Comparison of ENCODE assay signal across 15 cellular contexts in genomic region chr16:56137269-56137668, GRCh38. TPM values are rescaled to one million over a fixed set of nuclear protein-coding genes. Genes with fewer than 3 reads are reported as not detected.
DNase-seq lines count a peak whose midpoint lies in the region; ATAC-seq and TF ChIP-seq lines count a peak whose summit lies in the region.
"Had no signal": no experiment of that assay in that cellular context is flagged by ENCODE, and none has a peak within 500 bp of the region (broad histone marks: within the 10 kb centered on the region; RNA-seq: fewer than 3 reads in every experiment).

No MANE protein-coding gene starts in this region.

- H3K4me3 Mint-ChIP-seq in CD4-positive, alpha-beta memory T cell: peak overlapping the region; percentile 7 to 68 (median 36)
- H3K4me3 Mint-ChIP-seq in progenitor cell of endocrine pancreas (ENCODE audit: low read depth): no peak overlapping the region

- peaks cover 0 to 3% of the 10 kb centered on the region in 2 donors for H3K27me3 Mint-ChIP-seq in CD4-positive, alpha-beta memory T cell
- H3K27me3 Mint-ChIP-seq in progenitor cell of endocrine pancreas: peaks cover 7% of the 10 kb centered on the region

- intact Hi-C loops in CD4-positive, alpha-beta memory T cell (cut with micrococcal nuclease): no loop called here

- in situ Hi-C loops in GM23248 (cut with MboI): no loop called here

- H3K4me2 ChIP-seq in GM23248 (ENCODE audit: unreplicated experiment): no peak overlapping the region
- H3K4me2 ChIP-seq: BLaER1 had no signal

- no peak for DNase-seq in CD4-positive, alpha-beta memory T cell
- DNase-seq in EL: peak; percentile 11
- DNase-seq in SK-N-DZ (ENCODE audit: low spot score): peak; percentile 11
- peak; percentile 31 for DNase-seq in inferior parietal cortex (ENCODE audit: extremely low spot score)
- no peak for DNase-seq in progenitor cell of endocrine pancreas (ENCODE audit: low spot score, unreplicated experiment)
- DNase-seq in GM23248: no peak
- DNase-seq: DMS 273 treated with DMSO at 0.1 percent for 48 hours; NCI-H1092 treated with DMSO at 0.1 percent for 48 hours; NCI-H1694 treated with DMSO at 0.1 percent for 48 hours; NCI-H345; NCI-H526 treated with DMSO at 0.1 percent for 48 hours; NK-92 treated with Interleukin-12 subunit alpha and Interleukin-12 subunit beta, amount 100 ng/mL, for 24 hours; OCI-M1 had no signal

- CTCF ChIA-PET in CD4-positive, alpha-beta memory T cell (lab: Charles Lee; ENCODE audit: partially characterized antibody): interaction anchor here (1.8 kb wide), 1 partner anchor 66 kb away, joined by 4 read pairs; no protein-coding TSS in a partner anchor

- H3K27ac ChIP-seq in CD4-positive, alpha-beta memory T cell (ENCODE audit: low read depth, low read length): no peak overlapping the region
- H3K27ac ChIP-seq in GM23248: no peak overlapping the region
- H3K27ac ChIP-seq: BLaER1 had no signal

- no peaks in the 10 kb centered on the region for H3K9me3 Mint-ChIP-seq in CD4-positive, alpha-beta memory T cell
- H3K9me3 Mint-ChIP-seq in progenitor cell of endocrine pancreas (ENCODE audit: low read depth): peaks cover 3% of the 10 kb centered on the region

- H3K4me1 ChIP-seq in CD4-positive, alpha-beta memory T cell (ENCODE audit: insufficient read depth, low read length): peaks cover 6% of the 10 kb centered on the region
- H3K4me1 ChIP-seq in GM23248 (ENCODE audit: insufficient read depth): no peaks in the 10 kb centered on the region
- H3K4me1 ChIP-seq: BLaER1 had no signal

- H3K4me1 Mint-ChIP-seq in CD4-positive, alpha-beta memory T cell: peaks cover 7 to 9% (median 8%) of the 10 kb centered on the region in 4 donors
- H3K4me1 Mint-ChIP-seq in progenitor cell of endocrine pancreas (ENCODE audit: low read depth): no peaks in the 10 kb centered on the region

- peak overlapping the region in 2 of 7 donors; percentile 3 to 15 for H3K27ac Mint-ChIP-seq in CD4-positive, alpha-beta memory T cell
- no peak overlapping the region for H3K27ac Mint-ChIP-seq in progenitor cell of endocrine pancreas

- H3K9me2 ChIP-seq in GM23248 (ENCODE audit: insufficient read depth): no peaks in the 10 kb centered on the region

- no peaks in the 10 kb centered on the region for H3K36me3 Mint-ChIP-seq in CD4-positive, alpha-beta memory T cell
- H3K36me3 Mint-ChIP-seq in progenitor cell of endocrine pancreas (ENCODE audit: insufficient read depth): no peaks in the 10 kb centered on the region

- WGBS in GM23248 (ENCODE audit: low coverage in 1 of 2, low lambda C conversion rate in 2 of 2, missing lambda C conversion rate in 2 of 2), 2 experiments: 46 to 47% methylated on average over 5 of the region's 5 CpGs

- TF ChIP-seq CTCF in progenitor cell of endocrine pancreas (IDR thresholded peaks at IDR 0.05; ENCODE audit: unreplicated experiment): no peak

- POLR2A ChIA-PET in CD4-positive, alpha-beta memory T cell (lab: Charles Lee; ENCODE audit: partially characterized antibody): no interaction called here

- ATAC-seq in GM19324 (IDR thresholded peaks at IDR 0.05; ENCODE audit: low FRiP score, unreplicated experiment): no peak

- H4K20me1 ChIP-seq in GM23248 (ENCODE audit: insufficient read depth): no peaks in the 10 kb centered on the region
- H4K20me1 ChIP-seq: BLaER1 had no signal

- no peak overlapping the region for H3K4me3 ChIP-seq in CD4-positive, alpha-beta memory T cell (ENCODE audit: low read length in 2 of 2)
- H3K4me3 ChIP-seq in GM23248: no peak overlapping the region
- H3K4me3 ChIP-seq: BLaER1 had no signal

- no peaks in the 10 kb centered on the region for H3F3A ChIP-seq in GM23248 (ENCODE audit: insufficient read depth)

- no peaks in the 10 kb centered on the region for H3K79me2 ChIP-seq in GM23248 (ENCODE audit: insufficient read depth)

- no peaks in the 10 kb centered on the region for H3K9me3 ChIP-seq in CD4-positive, alpha-beta memory T cell (ENCODE audit: control insufficient read depth in 1 of 2, low read length in 2 of 2)
- no peaks in the 10 kb centered on the region for H3K9me3 ChIP-seq in GM23248 (ENCODE audit: low read depth)
- H3K9me3 ChIP-seq: BLaER1 had no signal

- H3K36me3 ChIP-seq in CD4-positive, alpha-beta memory T cell (ENCODE audit: insufficient read depth, low read length): no peaks in the 10 kb centered on the region
- H3K36me3 ChIP-seq in GM23248 (ENCODE audit: low read depth): no peaks in the 10 kb centered on the region
- H3K36me3 ChIP-seq: BLaER1 had no signal

- no peak overlapping the region for H2AFZ ChIP-seq in GM23248

- H3K9ac ChIP-seq in GM23248: no peak overlapping the region
- H3K9ac ChIP-seq: BLaER1 had no signal

- no peaks in the 10 kb centered on the region for H3K27me3 ChIP-seq in CD4-positive, alpha-beta memory T cell (ENCODE audit: insufficient read depth, low read length)
- H3K27me3 ChIP-seq in GM23248 (replicated peaks; ENCODE audit: insufficient read depth): no peaks in the 10 kb centered on the region; the same call in 1 of the 2 replicates
- H3K27me3 ChIP-seq: BLaER1 had no signal

RNA-seq across cellular contexts. Expression of gene GNAO1, which starts 54.0 kb away (rescaled TPM):
- total RNA-seq in CD4-positive, alpha-beta memory T cell: 10 to 100 TPM; 10.5 to 10.8 TPM
- polyA plus RNA-seq in CD4-positive, alpha-beta memory T cell: 1 to 10 TPM in 1 of 2 donors, not detected in 1; 1.5 TPM
- 12.0 and 12.6 TPM in 2 replicates for polyA plus RNA-seq in SK-N-DZ (2014; cell fraction: cytosol; rRNA removed)
- 8.0 and 22.4 TPM in 2 replicates for polyA plus RNA-seq in SK-N-DZ (2014; cell fraction: nucleus; rRNA removed)
- total RNA-seq in progenitor cell of endocrine pancreas: 13.6 and 14.6 TPM in 2 replicates
- under 0.01 TPM in 1 of 2 replicates, not detected in the other for total RNA-seq in GM23248 (2014; rRNA removed; shearing (Covaris generic))
- 0.18 TPM in 1 of 2 replicates, not detected in the other for polyA plus RNA-seq in GM23248 (2016; fragmentation: Nextera tagmentation; extraction: Ambion mirVana)

Comparison
In these comparisons a context has a peak if more than half of its experiments do, and no peak if none do; other contexts are left out.
1. DNase-seq: peak in EL (single experiment), SK-N-DZ (single experiment) and inferior parietal cortex (single experiment); none in CD4-positive, alpha-beta memory T cell (0 of 5), progenitor cell of endocrine pancreas (single experiment) and GM23248 (single experiment).
2. RNA of gene GNAO1, which starts 54.0 kb away (total RNA-seq): 13.6 to 14.6 TPM in progenitor cell of endocrine pancreas and 10.5 to 10.8 TPM in CD4-positive, alpha-beta memory T cell; under 0.01 TPM in GM23248; every median in the first group is over 10 times any median in the second.